7 cellular contexts compared by ENCODE assay signal in genomic region chr1:2584822-2585317, GRCh38. TPM values are rescaled to one million over a fixed set of nuclear protein-coding genes. Genes with fewer than 3 reads are reported as not detected.
DNase-seq lines count a peak whose midpoint lies in the region; ATAC-seq and TF ChIP-seq lines count a peak whose summit lies in the region.

No MANE protein-coding gene starts in this region.

- intact Hi-C loops in left lung (cut with DNase I): no loop called here

- TF ChIP-seq CTCF in HL-60 (IDR thresholded peaks at IDR 0.05; ENCODE audit: insufficient read depth, low read length) (no peak), left lung (IDR thresholded peaks at IDR 0.05) (no peak)

- H3K27ac ChIP-seq in HL-60 (replicated peaks): peak overlapping the region; percentile 91
- H3K27ac ChIP-seq in left lung: peak overlapping the region; percentile 97 to 98
- peak overlapping the region; percentile 87 for H3K27ac ChIP-seq in substantia nigra (ENCODE audit: low read depth, low read length, poor library complexity, severe bottlenecking)

- H3K9me3 ChIP-seq in adipocyte (ENCODE audit: control insufficient read depth, low read length) (no peaks in the 10 kb centered on the region), left lung (no peaks in the 10 kb centered on the region)

- no peaks in the 10 kb centered on the region for H3K36me3 ChIP-seq in adipocyte (ENCODE audit: control insufficient read depth, insufficient read depth, low read length, severe bottlenecking)
- H3K36me3 ChIP-seq in left lung: peaks cover 0 to 15% of the 10 kb centered on the region in 2 donors

- H3K4me3 ChIP-seq in HL-60 (replicated peaks; ENCODE audit: insufficient read depth, low read length) (peak overlapping the region; percentile 75), adipocyte (ENCODE audit: low read length) (peak overlapping the region; percentile 91), left lung (peak overlapping the region in 1 of 2 donors; percentile 82)

- H3K27me3 ChIP-seq in HL-60 (ENCODE audit: insufficient read depth, poor library complexity, severe bottlenecking) (no peaks in the 10 kb centered on the region), adipocyte (replicated peaks; ENCODE audit: control insufficient read depth, insufficient read depth, low read length) (peaks cover 2% of the 10 kb centered on the region), left lung (peaks cover 0 to 10% of the 10 kb centered on the region in 2 donors)

- peak overlapping the region; percentile 91 for H3K9ac ChIP-seq in adipocyte (ENCODE audit: low read length)

- H3K4me1 ChIP-seq in adipocyte (ENCODE audit: control insufficient read depth, insufficient read depth, low read length) (peaks cover 4% of the 10 kb centered on the region), left lung (peaks cover 21 to 60% of the 10 kb centered on the region in 2 donors)

- no peak for ATAC-seq in left lung

- DNase-seq in HL-60 (ENCODE audit: low read depth in 1 of 2, low spot score in 1 of 2): no peak
- no peak for DNase-seq in adipocyte (ENCODE audit: low read depth)
- no peak for DNase-seq in left lung
- DNase-seq in substantia nigra (lab: John Stamatoyannopoulos, UW): no peak
- no peak for DNase-seq in stimulated activated naive CD4-positive, alpha-beta T cell (lab: John Stamatoyannopoulos, UW)
- no peak for DNase-seq in NCI-H774 (lab: John Stamatoyannopoulos, UW)
- DNase-seq in stimulated activated CD4-positive, alpha-beta T cell treated with anti-CD3 and anti-CD28 coated beads, Interleukin-15, amount 100 ng/mL, for 24 hours: no peak

RNA-seq across cellular contexts. Expression of gene PRXL2B, which starts 1.7 kb away (rescaled TPM):
- 10 to 100 TPM; 33.2 to 43.4 TPM for total RNA-seq in left lung

RNA-seq across cellular contexts. Expression of gene TNFRSF14, which starts 28.7 kb away (rescaled TPM):
- 100 to 1,000 TPM in 1 of 2 donors, 10 to 100 TPM in 1; 90.8 to 109 TPM for total RNA-seq in left lung

RNA-seq across cellular contexts. Expression of gene MMEL1, which starts 47.9 kb away (rescaled TPM):
- total RNA-seq in left lung: 1 to 10 TPM; 3.4 TPM

RNA-seq across cellular contexts. Expression of gene HES5, which starts 54.8 kb away (rescaled TPM):
- 1 to 10 TPM in 1 of 2 donors, under 1 TPM in 1; 0.89 to 1.2 TPM for total RNA-seq in left lung

RNA-seq across cellular contexts. Expression of gene PANK4, which starts 58.5 kb away (rescaled TPM):
- total RNA-seq in left lung: 10 to 100 TPM; 29.2 to 29.9 TPM
